20 cellular contexts compared by ENCODE assay signal in the genomic region with DNA sequence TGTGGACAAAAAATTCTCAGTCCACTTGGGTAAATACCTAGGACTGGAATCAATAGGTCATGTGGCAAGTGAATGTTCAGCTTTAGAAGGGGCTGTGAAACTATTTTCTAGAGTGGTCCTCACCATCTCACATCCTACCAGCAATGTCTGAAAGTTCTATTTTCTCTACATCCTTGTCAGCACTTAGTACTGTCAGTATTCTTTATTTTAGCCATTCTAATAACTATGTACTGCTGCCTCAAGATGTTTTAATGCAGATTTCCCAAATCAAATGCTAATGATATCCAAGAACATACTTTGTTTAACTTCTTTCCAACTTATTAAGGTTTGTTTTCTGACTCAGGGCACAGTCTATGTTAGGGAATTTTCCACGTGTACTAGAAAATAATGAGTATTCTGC.
A peak's percentile ranks its signal among the peaks of the same experiment; 100 is the strongest.
DNase-seq lines count a peak whose midpoint lies in the region; ATAC-seq and TF ChIP-seq lines count a peak whose summit lies in the region.
"Had no signal": no experiment of that assay in that cellular context is flagged by ENCODE, and none has a peak within 500 bp of the region (broad histone marks: within the 10 kb centered on the region; RNA-seq: fewer than 3 reads in every experiment).

No MANE protein-coding gene starts in this region.

- no peak overlapping the region for H3K4me3 Mint-ChIP-seq in activated CD4-positive, alpha-beta T cell treated with anti-CD3 and anti-CD28 coated beads, Interleukin-2, amount 10 ng/mL, durations not matched to agents 7 days and 5 days
- H3K4me3 Mint-ChIP-seq in activated CD8-positive, alpha-beta T cell treated with anti-CD3 and anti-CD28 coated beads, Interleukin-2, amount 10 ng/mL, durations not matched to agents 7 days and 5 days: no peak overlapping the region
- H3K4me3 Mint-ChIP-seq in naive thymus-derived CD4-positive, alpha-beta T cell: peak overlapping the region in 2 of 10 donors; percentile 6 to 19
- H3K4me3 Mint-ChIP-seq: activated T-helper 17 cell treated with anti-CD3 and anti-CD28 coated beads, Interleukin-2, amount 50 U/mL, for 72 hours had no signal

- H3K9me3 ChIP-seq in DOHH2 (ENCODE audit: control insufficient read depth, insufficient read depth, low read length): peaks cover 11% of the 10 kb centered on the region
- H3K9me3 ChIP-seq in naive thymus-derived CD4-positive, alpha-beta T cell (ENCODE audit: control insufficient read depth in 2 of 3, low read length in 3 of 3): peaks cover 4 to 20% (median 16%) of the 10 kb centered on the region in 3 experiments
- H3K9me3 ChIP-seq: SJCRH30 had no signal

- peaks cover 40% of the 10 kb centered on the region for H3K9me3 Mint-ChIP-seq in activated CD4-positive, alpha-beta T cell treated with anti-CD3 and anti-CD28 coated beads, Interleukin-2, amount 10 ng/mL, durations not matched to agents 7 days and 5 days
- H3K9me3 Mint-ChIP-seq in activated CD8-positive, alpha-beta T cell treated with anti-CD3 and anti-CD28 coated beads, Interleukin-2, amount 10 ng/mL, durations not matched to agents 7 days and 5 days (ENCODE audit: insufficient read depth): peaks cover 34% of the 10 kb centered on the region
- peaks cover 11 to 49% (median 26%) of the 10 kb centered on the region in 11 donors for H3K9me3 Mint-ChIP-seq in naive thymus-derived CD4-positive, alpha-beta T cell

- no peak for ATAC-seq in activated CD8-positive, alpha-beta T cell treated with anti-CD3 and anti-CD28 coated beads, Interleukin-2, amount 10 ng/mL, durations not matched to agents 7 days and 5 days
- no peak for ATAC-seq in naive thymus-derived CD4-positive, alpha-beta T cell
- ATAC-seq in HG02678 (IDR thresholded peaks at IDR 0.05; ENCODE audit: unreplicated experiment): no peak
- ATAC-seq: activated T-helper 17 cell treated with anti-CD3 and anti-CD28 coated beads, Interleukin-2, amount 50 U/mL, for 72 hours; left lobe of liver had no signal

- peak overlapping the region; percentile 88 for H3K27ac ChIP-seq in DOHH2 (ENCODE audit: low read depth, low read length)
- H3K27ac ChIP-seq in naive thymus-derived CD4-positive, alpha-beta T cell (ENCODE audit: low read depth, low read length): peak overlapping the region; percentile 5
- H3K27ac ChIP-seq: SJCRH30, transverse colon had no signal

- no peaks in the 10 kb centered on the region for H3K27me3 Mint-ChIP-seq in activated CD4-positive, alpha-beta T cell treated with anti-CD3 and anti-CD28 coated beads, Interleukin-2, amount 10 ng/mL, durations not matched to agents 7 days and 5 days
- H3K27me3 Mint-ChIP-seq in activated CD8-positive, alpha-beta T cell treated with anti-CD3 and anti-CD28 coated beads, Interleukin-2, amount 10 ng/mL, durations not matched to agents 7 days and 5 days (ENCODE audit: low read depth): no peaks in the 10 kb centered on the region
- H3K27me3 Mint-ChIP-seq in naive thymus-derived CD4-positive, alpha-beta T cell: no peaks in the 10 kb centered on the region
- H3K27me3 Mint-ChIP-seq: activated T-helper 17 cell treated with anti-CD3 and anti-CD28 coated beads, Interleukin-2, amount 50 U/mL, for 72 hours had no signal

- H3K4me2 ChIP-seq in DOHH2 (ENCODE audit: low read length): peak overlapping the region; percentile 57

- H3K27ac Mint-ChIP-seq in activated CD4-positive, alpha-beta T cell treated with anti-CD3 and anti-CD28 coated beads, Interleukin-2, amount 10 ng/mL, durations not matched to agents 7 days and 5 days: peak overlapping the region; percentile 89
- peak overlapping the region; percentile 89 for H3K27ac Mint-ChIP-seq in activated CD8-positive, alpha-beta T cell treated with anti-CD3 and anti-CD28 coated beads, Interleukin-2, amount 10 ng/mL, durations not matched to agents 7 days and 5 days
- H3K27ac Mint-ChIP-seq in naive thymus-derived CD4-positive, alpha-beta T cell: peak overlapping the region; percentile 78 to 94 (median 86)

- DNase-seq in activated CD4-positive, alpha-beta T cell treated with anti-CD3 and anti-CD28 coated beads, Interleukin-2, amount 10 ng/mL, durations not matched to agents 7 days and 5 days: no peak
- no peak for DNase-seq in activated CD4-positive, alpha-beta T cell treated with anti-CD3 and anti-CD28 coated beads for 1 hour
- DNase-seq in activated CD8-positive, alpha-beta T cell treated with anti-CD3 and anti-CD28 coated beads, Interleukin-2, amount 10 ng/mL, durations not matched to agents 7 days and 5 days: no peak
- no peak for DNase-seq in naive thymus-derived CD4-positive, alpha-beta T cell
- no peak for DNase-seq in T1000 (lab: John Stamatoyannopoulos, UW)
- no peak for DNase-seq in HCEC 1CT
- DNase-seq: DMS53, GOT3, hippocampal formation, IMR-90, mesenchymal stem cell, NCI-H1092 treated with DMSO at 0.1 percent for 48 hours, NCI-H1930, NCI-H69, SJCRH30, transverse colon had no signal

- no peak for TF ChIP-seq CTCF in DOHH2 (IDR thresholded peaks at IDR 0.05; ENCODE audit: low read depth, low read length, poor library complexity, severe bottlenecking)

- peaks cover 14% of the 10 kb centered on the region for H3K4me1 Mint-ChIP-seq in activated CD4-positive, alpha-beta T cell treated with anti-CD3 and anti-CD28 coated beads, Interleukin-2, amount 10 ng/mL, durations not matched to agents 7 days and 5 days
- H3K4me1 Mint-ChIP-seq in activated CD8-positive, alpha-beta T cell treated with anti-CD3 and anti-CD28 coated beads, Interleukin-2, amount 10 ng/mL, durations not matched to agents 7 days and 5 days (ENCODE audit: low read depth): peaks cover 20% of the 10 kb centered on the region
- H3K4me1 Mint-ChIP-seq in naive thymus-derived CD4-positive, alpha-beta T cell: peaks cover 9 to 39% (median 23%) of the 10 kb centered on the region in 7 donors

- H3K36me3 Mint-ChIP-seq in activated CD4-positive, alpha-beta T cell treated with anti-CD3 and anti-CD28 coated beads, Interleukin-2, amount 10 ng/mL, durations not matched to agents 7 days and 5 days (ENCODE audit: low read depth): peaks cover 30% of the 10 kb centered on the region
- H3K36me3 Mint-ChIP-seq in activated CD8-positive, alpha-beta T cell treated with anti-CD3 and anti-CD28 coated beads, Interleukin-2, amount 10 ng/mL, durations not matched to agents 7 days and 5 days (ENCODE audit: low read depth): peaks cover 20% of the 10 kb centered on the region
- H3K36me3 Mint-ChIP-seq in naive thymus-derived CD4-positive, alpha-beta T cell: peaks cover 12 to 40% (median 16%) of the 10 kb centered on the region in 5 donors

- H3K4me3 ChIP-seq in DOHH2 (ENCODE audit: low read length): peak overlapping the region; percentile 63
- H3K4me3 ChIP-seq in naive thymus-derived CD4-positive, alpha-beta T cell (ENCODE audit: low read length): no peak overlapping the region
- H3K4me3 ChIP-seq: SJCRH30, transverse colon had no signal

- peaks cover 30% of the 10 kb centered on the region for H3F3A ChIP-seq in DOHH2 (ENCODE audit: control insufficient read depth, insufficient read depth)

- no peaks in the 10 kb centered on the region for H3K27me3 ChIP-seq in DOHH2 (ENCODE audit: control insufficient read depth, low read length)
- no peaks in the 10 kb centered on the region for H3K27me3 ChIP-seq in naive thymus-derived CD4-positive, alpha-beta T cell (ENCODE audit: control insufficient read depth in 2 of 2, insufficient read depth in 2 of 2, low read length in 2 of 2)
- H3K27me3 ChIP-seq: transverse colon had no signal

- CTCF ChIA-PET in activated CD4-positive, alpha-beta T cell treated with anti-CD3 and anti-CD28 coated beads, Interleukin-2, amount 10 ng/mL, durations not matched to agents 7 days and 5 days (lab: Charles Lee): interaction anchor here (0.6 kb wide), 1 partner anchor 10 kb away, joined by 3 read pairs; no protein-coding TSS in a partner anchor
- CTCF ChIA-PET in activated CD8-positive, alpha-beta T cell treated with anti-CD3 and anti-CD28 coated beads, Interleukin-2, amount 10 ng/mL, durations not matched to agents 7 days and 5 days (lab: Charles Lee): no interaction called here
- CTCF ChIA-PET in naive thymus-derived CD4-positive, alpha-beta T cell (lab: Charles Lee): no interaction called here

- POLR2A ChIA-PET in activated CD4-positive, alpha-beta T cell treated with anti-CD3 and anti-CD28 coated beads, Interleukin-2, amount 10 ng/mL, durations not matched to agents 7 days and 5 days (lab: Charles Lee): no interaction called here
- POLR2A ChIA-PET in activated CD8-positive, alpha-beta T cell treated with anti-CD3 and anti-CD28 coated beads, Interleukin-2, amount 10 ng/mL, durations not matched to agents 7 days and 5 days (lab: Charles Lee): no interaction called here
- POLR2A ChIA-PET in naive thymus-derived CD4-positive, alpha-beta T cell (lab: Charles Lee): no interaction called here

- H3K36me3 ChIP-seq in DOHH2 (ENCODE audit: control insufficient read depth, low read length): peaks cover 11% of the 10 kb centered on the region; the same call in 1 of the 2 replicates
- no peaks in the 10 kb centered on the region for H3K36me3 ChIP-seq in naive thymus-derived CD4-positive, alpha-beta T cell (ENCODE audit: control insufficient read depth in 2 of 3, insufficient read depth in 3 of 3, low read length in 3 of 3)
- H3K36me3 ChIP-seq: SJCRH30, transverse colon had no signal

- peaks cover 55% of the 10 kb centered on the region for H3K4me1 ChIP-seq in DOHH2 (ENCODE audit: control insufficient read depth, low read length)
- peaks cover 0 to 5% of the 10 kb centered on the region in 2 donors for H3K4me1 ChIP-seq in naive thymus-derived CD4-positive, alpha-beta T cell (ENCODE audit: control insufficient read depth in 2 of 2, insufficient read depth in 2 of 2, low read length in 2 of 2)
- H3K4me1 ChIP-seq: SJCRH30, transverse colon had no signal

- no peaks in the 10 kb centered on the region for H4K20me1 ChIP-seq in DOHH2 (ENCODE audit: control insufficient read depth, insufficient read depth, low read depth, low read length)

- H3K9me2 ChIP-seq in DOHH2 (replicated peaks; ENCODE audit: control insufficient read depth, low read length): no peaks in the 10 kb centered on the region

- intact Hi-C loops in naive thymus-derived CD4-positive, alpha-beta T cell (cut with micrococcal nuclease): no loop called here

- no peaks in the 10 kb centered on the region for H3K79me2 ChIP-seq in DOHH2 (ENCODE audit: control insufficient read depth, low read length)
